27 cellular contexts compared by ENCODE assay signal in genomic region chr4:38294238-38294637, GRCh38.
"Had no signal": no experiment of that assay in that cellular context is flagged by ENCODE, and none has a peak within 500 bp of the region (broad histone marks: within the 10 kb centered on the region; RNA-seq: fewer than 3 reads in every experiment).

No MANE protein-coding gene starts in this region.

- H3K36me3 ChIP-seq: colonic mucosa, esophagus muscularis mucosa, esophagus squamous epithelium, gastrocnemius medialis, gastroesophageal sphincter, heart left ventricle, heart right ventricle had no signal

- H3K9me3 ChIP-seq: colonic mucosa had no signal

- H3K27me3 ChIP-seq: colonic mucosa, dorsolateral prefrontal cortex, esophagus muscularis mucosa, esophagus squamous epithelium, foreskin keratinocyte, gastrocnemius medialis, gastroesophageal sphincter, heart left ventricle, heart right ventricle had no signal

- H3K4me1 ChIP-seq: colonic mucosa, esophagus muscularis mucosa, esophagus squamous epithelium, gastrocnemius medialis, gastroesophageal sphincter, heart left ventricle, heart right ventricle had no signal

- FAIRE-seq: colon, endometrium, endothelial cell of umbilical vein, frontal cortex had no signal

- ATAC-seq: effector memory CD8-positive, alpha-beta T cell; esophagus mucosa; foreskin keratinocyte; gastrocnemius medialis; gastroesophageal sphincter; heart left ventricle; heart right ventricle had no signal

- H3K4me3 Mint-ChIP-seq: dendritic cell treated with granulocyte-macrophage colony-stimulating factor and Interleukin-4, amounts not matched to agents 40 ng/mL and 50 ng/mL, for 4 days; effector memory CD8-positive, alpha-beta T cell had no signal

- H3K4me3 ChIP-seq: colonic mucosa, coronary artery, dorsolateral prefrontal cortex, esophagus muscularis mucosa, esophagus squamous epithelium, gastrocnemius medialis, gastroesophageal sphincter, heart left ventricle, heart right ventricle had no signal

- H3K27ac ChIP-seq: colonic mucosa, coronary artery, dorsolateral prefrontal cortex, epithelial cell of prostate, esophagus muscularis mucosa, esophagus squamous epithelium, foreskin keratinocyte, gastrocnemius medialis, gastroesophageal sphincter, heart left ventricle, heart right ventricle had no signal

- H3K27me3 Mint-ChIP-seq: dendritic cell treated with granulocyte-macrophage colony-stimulating factor and Interleukin-4, amounts not matched to agents 40 ng/mL and 50 ng/mL, for 4 days had no signal

- DNase-seq: colonic mucosa; cortex of kidney; dermis blood vessel endothelial cell; dorsolateral prefrontal cortex; effector CD4-positive, alpha-beta T cell; effector CD8-positive, alpha-beta T cell; effector memory CD4-positive, alpha-beta T cell; effector memory CD8-positive, alpha-beta T cell; esophagus squamous epithelium; foreskin fibroblast; foreskin keratinocyte; foreskin melanocyte; gastrocnemius medialis; glutamatergic neuron; head of caudate nucleus; heart left ventricle; heart right ventricle had no signal

- H3K27ac Mint-ChIP-seq: dendritic cell treated with granulocyte-macrophage colony-stimulating factor and Interleukin-4, amounts not matched to agents 40 ng/mL and 50 ng/mL, for 4 days; effector memory CD8-positive, alpha-beta T cell had no signal
